20 cellular contexts compared by ENCODE assay signal in genomic region chr7:140734729-140735128, GRCh38. TPM values are rescaled to one million over a fixed set of nuclear protein-coding genes. Genes with fewer than 3 reads are reported as not detected.
DNase-seq lines count a peak whose midpoint lies in the region; ATAC-seq, FAIRE-seq and TF ChIP-seq lines count a peak whose summit lies in the region.
"Had no signal": no experiment of that assay in that cellular context is flagged by ENCODE, and none has a peak within 500 bp of the region (broad histone marks: within the 10 kb centered on the region; RNA-seq: fewer than 3 reads in every experiment).

No MANE protein-coding gene starts in this region.

- FAIRE-seq in G401.6 (lab: Jason Lieb, UNC) = peak; percentile 71
- FAIRE-seq in colon (lab: Jason Lieb, UNC) = peak; percentile 51
- FAIRE-seq in pancreas (lab: Jason Lieb, UNC) = peak; percentile 37
- FAIRE-seq: GM12892, GM19239 had no signal

- H3K9me3 ChIP-seq in MM.1S (replicated peaks; ENCODE audit: insufficient read depth, low read length) (no peaks in the 10 kb centered on the region), pancreas (no peaks in the 10 kb centered on the region), sigmoid colon (no peaks in the 10 kb centered on the region)

- no peak for DNase-seq in MM.1S
- no peak for DNase-seq in pancreas
- DNase-seq in sigmoid colon = no peak
- DNase-seq in RPMI8226 = no peak
- DNase-seq: 8988T; C1 segment of cervical spinal cord; Calu3; CD4-positive, alpha-beta memory T cell; COR-L47; DMS53; DMS79 treated with DMSO at 0.1 percent for 48 hours; H9; HFFc6 had no signal

- no peaks in the 10 kb centered on the region for H3K79me2 ChIP-seq in MM.1S (ENCODE audit: low read length)

- no peaks in the 10 kb centered on the region for H4K20me1 ChIP-seq in MM.1S (ENCODE audit: insufficient read depth, low read length)

- H3K27me3 ChIP-seq in MM.1S (replicated peaks; ENCODE audit: insufficient read depth, low read length) (no peaks in the 10 kb centered on the region), pancreas (no peaks in the 10 kb centered on the region), sigmoid colon (no peaks in the 10 kb centered on the region)

- TF ChIP-seq POLR2A in sigmoid colon (IDR thresholded peaks at IDR 0.05) = no peak

- TF ChIP-seq CTCF in MM.1S (IDR thresholded peaks at IDR 0.05; ENCODE audit: low read length) = no peak
- no peak for TF ChIP-seq CTCF in pancreas (IDR thresholded peaks at IDR 0.05)
- no peak for TF ChIP-seq CTCF in sigmoid colon (IDR thresholded peaks at IDR 0.05)

- ATAC-seq in pancreas = no peak
- no peak for ATAC-seq in GM18520 (IDR thresholded peaks at IDR 0.05; ENCODE audit: unreplicated experiment)
- ATAC-seq: GM23338, HCT116 had no signal

- no peak for TF ChIP-seq EP300 in sigmoid colon (IDR thresholded peaks at IDR 0.05)

- intact Hi-C loops in pancreas (cut with DNase I) = no loop called here
- intact Hi-C loops in sigmoid colon (cut with DNase I) = no loop called here

- H3K4me3 ChIP-seq in MM.1S (ENCODE audit: low read length) (no peak overlapping the region), pancreas (no peak overlapping the region), sigmoid colon (no peak overlapping the region)
- H3K4me3 ChIP-seq: GM23338 had no signal

- H3F3A ChIP-seq in MM.1S (ENCODE audit: insufficient read depth, low read length) = no peaks in the 10 kb centered on the region

- H3K27ac ChIP-seq in MM.1S (ENCODE audit: low read length) = no peak overlapping the region
- H3K27ac ChIP-seq in pancreas = no peak overlapping the region
- no peak overlapping the region for H3K27ac ChIP-seq in sigmoid colon

- H3K36me3 ChIP-seq in MM.1S (replicated peaks; ENCODE audit: insufficient read depth, low read length) = no peaks in the 10 kb centered on the region; the same call in 1 of the 2 replicates
- peaks cover 0 to 11% (median 0%) of the 10 kb centered on the region in 3 donors for H3K36me3 ChIP-seq in pancreas
- peaks cover 3 to 21% (median 16%) of the 10 kb centered on the region in 4 donors for H3K36me3 ChIP-seq in sigmoid colon

- 96 to 100% methylated on average over 2 of the region's 2 CpGs for WGBS in pancreas, 2 donors
- 92 to 96% methylated on average over 2 of the region's 2 CpGs for WGBS in sigmoid colon, 2 donors

- H3K4me1 ChIP-seq in MM.1S (ENCODE audit: low read length) = peaks cover 6% of the 10 kb centered on the region; the same call in 1 of the 2 replicates
- H3K4me1 ChIP-seq in pancreas = no peaks in the 10 kb centered on the region
- H3K4me1 ChIP-seq in sigmoid colon = no peaks in the 10 kb centered on the region

- H3K9ac ChIP-seq in MM.1S (ENCODE audit: low read length) = no peak overlapping the region

- H3K9me2 ChIP-seq in MM.1S (replicated peaks; ENCODE audit: insufficient read depth, low read length) = no peaks in the 10 kb centered on the region

- no peak overlapping the region for H2AFZ ChIP-seq in MM.1S (ENCODE audit: low read length)
- H2AFZ ChIP-seq: GM23338 had no signal

- 0 out of 2 replicates have a peak overlapping the region, but pooled peaks have one; percentile 15 for H3K4me2 ChIP-seq in MM.1S (ENCODE audit: low read depth, low read length)
- H3K4me2 ChIP-seq: GM23338 had no signal

RNA-seq across cellular contexts. Expression of gene NDUFB2, which starts 38.2 kb away (rescaled TPM):
- total RNA-seq in pancreas (10 to 100 TPM; 47.6 to 92.3 (median 64.0) TPM), sigmoid colon (100 to 1,000 TPM; 170 to 377 (median 267) TPM)
- polyA plus RNA-seq in pancreas (100 to 1,000 TPM in 1 of 2 donors, 10 to 100 TPM in 1; 99.5 to 198 TPM), sigmoid colon (100 to 1,000 TPM; 397 to 979 (median 712) TPM)
